21 cellular contexts compared by ENCODE assay signal in the genomic region with DNA sequence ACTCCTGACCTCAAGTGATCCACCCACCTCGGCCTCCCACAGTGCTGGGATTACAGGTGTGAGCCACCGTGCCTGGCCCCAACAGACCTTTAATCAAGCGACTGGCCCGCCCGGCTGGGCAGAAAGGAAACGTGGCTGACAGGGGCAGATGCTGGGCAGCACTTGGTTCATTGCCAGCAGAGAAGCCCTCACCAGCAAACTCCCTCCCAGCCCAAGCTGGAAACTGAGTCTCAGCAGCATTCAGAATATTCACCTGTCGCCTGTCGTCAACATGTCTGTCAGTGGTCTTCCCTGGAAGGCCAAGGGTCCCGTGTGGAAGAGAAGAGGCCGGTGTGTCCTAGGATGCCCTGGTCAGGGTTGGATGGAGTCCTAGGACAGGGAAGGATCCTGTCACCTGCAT.
"Had no signal": no experiment of that assay in that cellular context is flagged by ENCODE, and none has a peak within 500 bp of the region (broad histone marks: within the 10 kb centered on the region; RNA-seq: fewer than 3 reads in every experiment).

No MANE protein-coding gene starts in this region.

- H3K27ac ChIP-seq: left lung, pancreas, psoas muscle, right lobe of liver, skin epidermis, suprapubic skin, thoracic aorta, tibial artery, uterus had no signal

- H3K4me1 ChIP-seq: left lung, pancreas, psoas muscle, right lobe of liver, suprapubic skin, tibial artery, uterus had no signal

- H3K36me3 ChIP-seq: left lung, pancreas, right lobe of liver, suprapubic skin, thoracic aorta, tibial artery, uterus had no signal

- H3K4me3 ChIP-seq: left lung, lung, mucosa of descending colon, pancreas, psoas muscle, right lobe of liver, skin epidermis, suprapubic skin, thoracic aorta, tibial artery, uterus had no signal

- H3K9me3 ChIP-seq: mucosa of descending colon, pancreas, psoas muscle, right lobe of liver, suprapubic skin, thoracic aorta, uterus had no signal

- DNase-seq: head of caudate nucleus; hippocampal formation; left lung; midbrain; mucosa of descending colon; naive thymus-derived CD4-positive, alpha-beta T cell; pancreas; psoas muscle; stimulated activated CD4-positive, alpha-beta T cell treated with anti-CD3 and anti-CD28 coated beads, Interleukin-4, amount 100 ng/mL, for 24 hours; stimulated activated naive CD4-positive, alpha-beta T cell; tibial artery; trophoblast cell; uterus had no signal

- H3K27me3 ChIP-seq: pancreas, right lobe of liver, uterus had no signal

- ATAC-seq: left colon; left lung; mucosa of descending colon; naive thymus-derived CD4-positive, alpha-beta T cell; natural killer cell treated with Interleukin-12 subunit alpha and Interleukin-12 subunit beta and Interleukin-15 and Interleukin-18, amount 100 ng/mL, for 72 hours; pancreas; psoas muscle; right lobe of liver; stimulated activated effector memory CD8-positive, alpha-beta T cell treated with anti-CD3 and anti-CD28 coated beads, Interleukin-12 subunit alpha, Interleukin-12 subunit beta, amount 100 ng/mL, for 72 hours had no signal
